In the genomic region with DNA sequence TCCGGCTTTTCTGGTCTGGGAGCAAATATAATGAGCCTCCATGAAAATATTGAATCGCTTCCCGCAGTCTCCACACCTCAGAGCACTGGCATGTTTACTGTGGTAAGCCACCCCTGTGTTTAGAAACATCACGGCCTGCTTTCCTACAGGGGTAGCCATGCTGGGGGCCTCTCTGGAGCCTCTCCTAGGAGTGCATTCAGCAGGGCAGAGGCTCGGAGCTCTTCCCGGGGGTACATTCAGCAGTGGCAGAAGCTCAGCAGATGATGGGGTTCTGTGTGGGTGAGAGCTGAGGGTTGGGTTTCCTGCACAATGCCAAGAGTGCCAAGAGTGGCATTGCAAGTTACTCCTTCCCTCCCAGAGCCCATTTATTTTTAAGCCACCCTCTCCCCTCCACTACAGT, we compare ENCODE assay signal across 18 cellular contexts.
A peak's percentile ranks its signal among the peaks of the same experiment; 100 is the strongest.
DNase-seq lines count a peak whose midpoint lies in the region; ATAC-seq, FAIRE-seq and TF ChIP-seq lines count a peak whose summit lies in the region.
"Had no signal": no experiment of that assay in that cellular context is flagged by ENCODE, and none has a peak within 500 bp of the region (broad histone marks: within the 10 kb centered on the region; RNA-seq: fewer than 3 reads in every experiment).

No MANE protein-coding gene starts in this region.

- H3K27ac ChIP-seq in GM23338 (ENCODE audit: low read depth) (no peak overlapping the region), cingulate gyrus (ENCODE audit: low read depth, low read length) (peak overlapping the region; percentile 78)
- H3K27ac ChIP-seq: vagina had no signal

- H3K4me1 ChIP-seq in GM23338 (ENCODE audit: insufficient read depth) = peaks cover 4% of the 10 kb centered on the region; the same call in 1 of the 2 replicates

- no peak overlapping the region for H3K27ac Mint-ChIP-seq in GM23338
- no peak overlapping the region for H3K27ac Mint-ChIP-seq in endothelial cell (ENCODE audit: unreplicated experiment)
- H3K27ac Mint-ChIP-seq: IgD-negative memory B cell; T-helper 2 cell treated with Interferon-gamma antibody and Interleukin-4, amounts not matched to agents 5 μg/mL and 100 μg/mL, for 36 hours had no signal

- no peak overlapping the region for H2AFZ ChIP-seq in GM23338

- no peaks in the 10 kb centered on the region for H3K36me3 ChIP-seq in GM23338 (ENCODE audit: insufficient read depth)
- H3K36me3 ChIP-seq: vagina had no signal

- H4K20me1 ChIP-seq in GM23338 (replicated peaks; ENCODE audit: insufficient read depth) = no peaks in the 10 kb centered on the region

- no peak for FAIRE-seq in urothelium cell line (lab: Jason Lieb, UNC)
- FAIRE-seq: endometrium, GM12891 had no signal

- TF ChIP-seq CTCF in GM23338 (conservative IDR thresholded peaks at IDR 0.05; ENCODE audit: low read depth in 2 of 2) (no peak), endothelial cell (IDR thresholded peaks at IDR 0.05; ENCODE audit: unreplicated experiment) (no peak)

- intact Hi-C loops in posterior vena cava (cut with DNase I) = no loop called here

- H3K36me3 Mint-ChIP-seq in GM23338 (ENCODE audit: low read depth) (peaks cover 22% of the 10 kb centered on the region), endothelial cell (ENCODE audit: low read depth, unreplicated experiment) (peaks cover 15% of the 10 kb centered on the region)

- H3K27me3 Mint-ChIP-seq in GM23338 (ENCODE audit: insufficient read depth, low read depth, poor library complexity) = peaks cover 28% of the 10 kb centered on the region
- H3K27me3 Mint-ChIP-seq in endothelial cell (ENCODE audit: unreplicated experiment) = peaks cover 12% of the 10 kb centered on the region

- peaks cover 29% of the 10 kb centered on the region for H3K27me3 ChIP-seq in GM23338 (ENCODE audit: insufficient read depth)

- H3K4me3 Mint-ChIP-seq in GM23338 = peak overlapping the region; percentile 68; the same call in 1 of the 3 replicates
- H3K4me3 Mint-ChIP-seq in endothelial cell (ENCODE audit: unreplicated experiment) = no peak overlapping the region

- H3K9me2 ChIP-seq in GM23338 (ENCODE audit: insufficient read depth) = no peaks in the 10 kb centered on the region

- H3K9me3 Mint-ChIP-seq in GM23338 = peaks cover 34% of the 10 kb centered on the region
- no peaks in the 10 kb centered on the region for H3K9me3 Mint-ChIP-seq in endothelial cell (ENCODE audit: unreplicated experiment)
- H3K9me3 Mint-ChIP-seq: IgD-negative memory B cell; T-helper 2 cell treated with Interferon-gamma antibody and Interleukin-4, amounts not matched to agents 5 μg/mL and 100 μg/mL, for 36 hours had no signal

- no peak for ATAC-seq in GM23338

- H3K4me2 ChIP-seq in GM23338 = no peak overlapping the region

- peak; percentile 47 for DNase-seq in activated CD8-positive, alpha-beta memory T cell treated with anti-CD3 and anti-CD28 coated beads, Interleukin-2, amount 50 U/mL, for 48 hours
- no peak for DNase-seq in activated CD8-positive, alpha-beta memory T cell treated with anti-CD3 and anti-CD28 coated beads, Interleukin-2, amount 50 U/mL, for 4 hours
- no peak for DNase-seq in GM23338 (ENCODE audit: low spot score)
- peak; percentile 36 for DNase-seq in posterior vena cava (ENCODE audit: low spot score)
- no peak for DNase-seq in urothelium cell line (ENCODE audit: low spot score)
- no peak for DNase-seq in dedifferentiated amniotic fluid mesenchymal stem cell (ENCODE audit: extremely low spot score)
- no peak for DNase-seq in endothelial cell (ENCODE audit: low spot score)
- DNase-seq: activated CD4-positive, CD25-positive, alpha-beta regulatory T cell treated with anti-CD3 and anti-CD28 coated beads, Interleukin-2, amount 50 U/mL, for 72 hours; GDM1; SHP77; stimulated activated naive CD4-positive, alpha-beta T cell had no signal

- no peaks in the 10 kb centered on the region for H3F3A ChIP-seq in GM23338 (replicated peaks; ENCODE audit: low read depth)

- H3K79me2 ChIP-seq in GM23338 (replicated peaks; ENCODE audit: insufficient read depth) = no peaks in the 10 kb centered on the region

- H3K4me3 ChIP-seq in GM23338 = no peak overlapping the region
- H3K4me3 ChIP-seq: smooth muscle cell, vagina had no signal

- H3K4me1 Mint-ChIP-seq in GM23338 (peaks cover 3% of the 10 kb centered on the region; the same call in 1 of the 3 replicates), endothelial cell (ENCODE audit: unreplicated experiment) (no peaks in the 10 kb centered on the region)

TF ChIP-seq in GM23338, 12 proteins besides CTCF, POLR2A, EP300 and RAD21:
- no peak for TF ChIP-seq EZH2phosphoT487 (IDR thresholded peaks at IDR 0.05; ENCODE audit: unreplicated experiment)
- TF ChIP-seq STAT1 (IDR thresholded peaks at IDR 0.05; ENCODE audit: unreplicated experiment) = no peak
- TF ChIP-seq POLR2AphosphoS5 (IDR thresholded peaks at IDR 0.05; ENCODE audit: low read depth) = no peak
- no peak for TF ChIP-seq EZH2 (IDR thresholded peaks at IDR 0.05; ENCODE audit: low read depth, unreplicated experiment)
- no peak for TF ChIP-seq JUNB (IDR thresholded peaks at IDR 0.05; ENCODE audit: unreplicated experiment)
- no peak for TF ChIP-seq ZNF114 (CRISPR knock-in tag; IDR thresholded peaks at IDR 0.05)
- TF ChIP-seq, protein P1, sequence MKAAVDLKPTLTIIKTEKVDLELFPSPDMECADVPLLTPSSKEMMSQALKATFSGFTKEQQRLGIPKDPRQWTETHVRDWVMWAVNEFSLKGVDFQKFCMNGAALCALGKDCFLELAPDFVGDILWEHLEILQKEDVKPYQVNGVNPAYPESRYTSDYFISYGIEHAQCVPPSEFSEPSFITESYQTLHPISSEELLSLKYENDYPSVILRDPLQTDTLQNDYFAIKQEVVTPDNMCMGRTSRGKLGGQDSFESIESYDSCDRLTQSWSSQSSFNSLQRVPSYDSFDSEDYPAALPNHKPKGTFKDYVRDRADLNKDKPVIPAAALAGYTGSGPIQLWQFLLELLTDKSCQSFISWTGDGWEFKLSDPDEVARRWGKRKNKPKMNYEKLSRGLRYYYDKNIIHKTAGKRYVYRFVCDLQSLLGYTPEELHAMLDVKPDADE (IDR thresholded peaks at IDR 0.05) = no peak
- TF ChIP-seq, protein P2, sequence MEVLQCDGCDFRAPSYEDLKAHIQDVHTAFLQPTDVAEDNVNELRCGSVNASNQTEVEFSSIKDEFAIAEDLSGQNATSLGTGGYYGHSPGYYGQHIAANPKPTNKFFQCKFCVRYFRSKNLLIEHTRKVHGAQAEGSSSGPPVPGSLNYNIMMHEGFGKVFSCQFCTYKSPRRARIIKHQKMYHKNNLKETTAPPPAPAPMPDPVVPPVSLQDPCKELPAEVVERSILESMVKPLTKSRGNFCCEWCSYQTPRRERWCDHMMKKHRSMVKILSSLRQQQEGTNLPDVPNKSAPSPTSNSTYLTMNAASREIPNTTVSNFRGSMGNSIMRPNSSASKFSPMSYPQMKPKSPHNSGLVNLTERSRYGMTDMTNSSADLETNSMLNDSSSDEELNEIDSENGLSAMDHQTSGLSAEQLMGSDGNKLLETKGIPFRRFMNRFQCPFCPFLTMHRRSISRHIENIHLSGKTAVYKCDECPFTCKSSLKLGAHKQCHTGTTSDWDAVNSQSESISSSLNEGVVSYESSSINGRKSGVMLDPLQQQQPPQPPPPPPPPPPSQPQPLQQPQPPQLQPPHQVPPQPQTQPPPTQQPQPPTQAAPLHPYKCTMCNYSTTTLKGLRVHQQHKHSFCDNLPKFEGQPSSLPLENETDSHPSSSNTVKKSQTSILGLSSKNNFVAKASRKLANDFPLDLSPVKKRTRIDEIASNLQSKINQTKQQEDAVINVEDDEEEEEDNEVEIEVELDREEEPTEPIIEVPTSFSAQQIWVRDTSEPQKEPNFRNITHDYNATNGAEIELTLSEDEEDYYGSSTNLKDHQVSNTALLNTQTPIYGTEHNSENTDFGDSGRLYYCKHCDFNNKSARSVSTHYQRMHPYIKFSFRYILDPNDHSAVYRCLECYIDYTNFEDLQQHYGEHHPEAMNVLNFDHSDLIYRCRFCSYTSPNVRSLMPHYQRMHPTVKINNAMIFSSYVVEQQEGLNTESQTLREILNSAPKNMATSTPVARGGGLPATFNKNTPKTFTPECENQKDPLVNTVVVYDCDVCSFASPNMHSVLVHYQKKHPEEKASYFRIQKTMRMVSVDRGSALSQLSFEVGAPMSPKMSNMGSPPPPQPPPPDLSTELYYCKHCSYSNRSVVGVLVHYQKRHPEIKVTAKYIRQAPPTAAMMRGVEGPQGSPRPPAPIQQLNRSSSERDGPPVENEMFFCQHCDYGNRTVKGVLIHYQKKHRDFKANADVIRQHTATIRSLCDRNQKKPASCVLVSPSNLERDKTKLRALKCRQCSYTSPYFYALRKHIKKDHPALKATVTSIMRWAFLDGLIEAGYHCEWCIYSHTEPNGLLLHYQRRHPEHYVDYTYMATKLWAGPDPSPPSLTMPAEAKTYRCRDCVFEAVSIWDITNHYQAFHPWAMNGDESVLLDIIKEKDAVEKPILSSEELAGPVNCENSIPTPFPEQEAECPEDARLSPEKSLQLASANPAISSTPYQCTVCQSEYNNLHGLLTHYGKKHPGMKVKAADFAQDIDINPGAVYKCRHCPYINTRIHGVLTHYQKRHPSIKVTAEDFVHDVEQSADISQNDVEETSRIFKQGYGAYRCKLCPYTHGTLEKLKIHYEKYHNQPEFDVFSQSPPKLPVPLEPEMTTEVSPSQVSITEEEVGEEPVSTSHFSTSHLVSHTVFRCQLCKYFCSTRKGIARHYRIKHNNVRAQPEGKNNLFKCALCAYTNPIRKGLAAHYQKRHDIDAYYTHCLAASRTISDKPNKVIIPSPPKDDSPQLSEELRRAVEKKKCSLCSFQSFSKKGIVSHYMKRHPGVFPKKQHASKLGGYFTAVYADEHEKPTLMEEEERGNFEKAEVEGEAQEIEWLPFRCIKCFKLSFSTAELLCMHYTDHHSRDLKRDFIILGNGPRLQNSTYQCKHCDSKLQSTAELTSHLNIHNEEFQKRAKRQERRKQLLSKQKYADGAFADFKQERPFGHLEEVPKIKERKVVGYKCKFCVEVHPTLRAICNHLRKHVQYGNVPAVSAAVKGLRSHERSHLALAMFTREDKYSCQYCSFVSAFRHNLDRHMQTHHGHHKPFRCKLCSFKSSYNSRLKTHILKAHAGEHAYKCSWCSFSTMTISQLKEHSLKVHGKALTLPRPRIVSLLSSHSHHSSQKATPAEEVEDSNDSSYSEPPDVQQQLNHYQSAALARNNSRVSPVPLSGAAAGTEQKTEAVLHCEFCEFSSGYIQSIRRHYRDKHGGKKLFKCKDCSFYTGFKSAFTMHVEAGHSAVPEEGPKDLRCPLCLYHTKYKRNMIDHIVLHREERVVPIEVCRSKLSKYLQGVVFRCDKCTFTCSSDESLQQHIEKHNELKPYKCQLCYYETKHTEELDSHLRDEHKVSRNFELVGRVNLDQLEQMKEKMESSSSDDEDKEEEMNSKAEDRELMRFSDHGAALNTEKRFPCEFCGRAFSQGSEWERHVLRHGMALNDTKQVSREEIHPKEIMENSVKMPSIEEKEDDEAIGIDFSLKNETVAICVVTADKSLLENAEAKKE (CRISPR knock-in tag; IDR thresholded peaks at IDR 0.05) = no peak
- no peak for TF ChIP-seq ZNF331 (CRISPR knock-in tag; IDR thresholded peaks at IDR 0.05; ENCODE audit: low read depth)

Comparison
In these comparisons a context has a peak if more than half of its experiments do, and no peak if none do; other contexts are left out.
1. DNase-seq: peak in activated CD8-positive, alpha-beta memory T cell treated with anti-CD3 and anti-CD28 coated beads, Interleukin-2, amount 50 U/mL, for 48 hours (single experiment) and posterior vena cava (single experiment); none in activated CD8-positive, alpha-beta memory T cell treated with anti-CD3 and anti-CD28 coated beads, Interleukin-2, amount 50 U/mL, for 4 hours (single experiment), GM23338 (single experiment), urothelium cell line (single experiment), dedifferentiated amniotic fluid mesenchymal stem cell (single experiment) and endothelial cell (single experiment).